Comparison of ENCODE assay signal across 8 cellular contexts in the genomic region with DNA sequence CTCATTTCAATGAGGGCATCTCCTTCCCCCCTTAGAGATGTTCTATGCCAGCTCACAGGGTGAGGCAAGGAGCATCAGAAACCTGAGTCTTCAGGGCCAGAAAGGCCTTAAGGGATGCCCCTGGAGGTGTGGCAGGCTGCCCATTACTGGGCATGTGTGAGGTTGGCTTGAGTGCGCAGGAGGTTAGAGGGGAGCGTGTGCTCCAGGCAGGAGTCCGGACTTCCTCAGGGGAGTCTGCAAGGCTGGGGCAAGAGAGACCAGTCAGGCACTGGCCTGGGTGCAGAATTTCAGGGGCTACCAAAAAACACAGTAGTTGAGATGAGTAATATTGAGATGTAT. TPM values are rescaled to one million over a fixed set of nuclear protein-coding genes. Genes with fewer than 3 reads are reported as not detected.
DNase-seq lines count a peak whose midpoint lies in the region; ATAC-seq, FAIRE-seq and TF ChIP-seq lines count a peak whose summit lies in the region.

No MANE protein-coding gene starts in this region.

- no peak for TF ChIP-seq CTCF in fibroblast of villous mesenchyme (IDR thresholded peaks at IDR 0.05; ENCODE audit: insufficient read depth, low read depth, low read length)
- TF ChIP-seq CTCF in gastrocnemius medialis (IDR thresholded peaks at IDR 0.05 in 4 of 5, conservative IDR thresholded peaks at IDR 0.05 in 1 of 5), result no peak

- no peak for TF ChIP-seq POLR2A in gastrocnemius medialis (IDR thresholded peaks at IDR 0.05)

- H3K27me3 ChIP-seq in H7 (ENCODE audit: control insufficient read depth, insufficient read depth, low read length) (peaks cover 6% of the 10 kb centered on the region), gastrocnemius medialis (peaks cover 0 to 4% (median 3%) of the 10 kb centered on the region in 3 donors)

- H3K27ac ChIP-seq in SK-N-MC (no peak overlapping the region), gastrocnemius medialis (no peak overlapping the region)

- no peak for DNase-seq in H7
- no peak for DNase-seq in SK-N-MC (ENCODE audit: low read depth, low spot score)
- no peak for DNase-seq in fibroblast of villous mesenchyme (ENCODE audit: low read depth)
- DNase-seq in gastrocnemius medialis, result no peak
- no peak for DNase-seq in midbrain (lab: John Stamatoyannopoulos, UW)
- DNase-seq in GM19239 (ENCODE audit: insufficient read length, low spot score), result no peak

- no peaks in the 10 kb centered on the region for H3K9me3 ChIP-seq in SK-N-MC (ENCODE audit: low read depth, low read length)
- no peaks in the 10 kb centered on the region for H3K9me3 ChIP-seq in gastrocnemius medialis

- intact Hi-C loops in gastrocnemius medialis (cut with DNase I; ENCODE audit: low total_unique reads), result no loop called here

- no peak for FAIRE-seq in GM19239 (lab: Jason Lieb, UNC)

- peaks cover 13 to 15% of the 10 kb centered on the region in 2 donors for H3K4me1 ChIP-seq in gastrocnemius medialis

- in situ Hi-C loops in gastrocnemius medialis (cut with MboI; ENCODE audit: low sequenced_read_pairs in 4 of 4), result no loop called here

- H3K4me3 ChIP-seq in H7 (ENCODE audit: insufficient read depth, low read depth, low read length) (peak overlapping the region; percentile 66; the same call in 1 of the 2 replicates), SK-N-MC (peak overlapping the region; percentile 90), fibroblast of villous mesenchyme (ENCODE audit: low read depth, low read length) (peak overlapping the region; percentile 64), gastrocnemius medialis (peak overlapping the region; percentile 44 to 62 (median 53))

- H3K9ac ChIP-seq in SK-N-MC (ENCODE audit: insufficient read length), result no peak overlapping the region

- H3K36me3 ChIP-seq in H7 (replicated peaks; ENCODE audit: control insufficient read depth, insufficient read depth, low read length) (no peaks in the 10 kb centered on the region), SK-N-MC (ENCODE audit: insufficient read depth, low read length) (no peaks in the 10 kb centered on the region), gastrocnemius medialis (no peaks in the 10 kb centered on the region)

- no peak for ATAC-seq in gastrocnemius medialis
- no peak for ATAC-seq in HG02623 (IDR thresholded peaks at IDR 0.05; ENCODE audit: unreplicated experiment)
- no peak for ATAC-seq in GM19455 (IDR thresholded peaks at IDR 0.05; ENCODE audit: unreplicated experiment)

RNA-seq across cellular contexts. Expression of a gene that starts 1.9 kb away (rescaled TPM):
- 11.8 and 18.4 TPM in 2 replicates for total RNA-seq in H7 (2014; rRNA removed; shearing (Covaris generic))
- 73.8 and 99.9 TPM in 2 replicates for total RNA-seq in fibroblast of villous mesenchyme
- total RNA-seq in gastrocnemius medialis, result 10 to 100 TPM in 1 of 4 donors, 1 to 10 TPM in 3; 4.9 to 11.2 (median 5.7) TPM

RNA-seq across cellular contexts. Expression of a gene that starts 54.8 kb away (rescaled TPM):
- total RNA-seq in H7 (2014; rRNA removed; shearing (Covaris generic)), result not detected in 2 replicates
- total RNA-seq in fibroblast of villous mesenchyme (not detected in 2 replicates), gastrocnemius medialis (not detected)
